ENCODE assay signal across 19 cellular contexts in genomic region chr5:142034994-142035393, GRCh38. TPM values are rescaled to one million over a fixed set of nuclear protein-coding genes. Genes with fewer than 3 reads are reported as not detected.
A peak's percentile ranks its signal among the peaks of the same experiment; 100 is the strongest.
DNase-seq lines count a peak whose midpoint lies in the region; ATAC-seq and TF ChIP-seq lines count a peak whose summit lies in the region.
"Had no signal": no experiment of that assay in that cellular context is flagged by ENCODE, and none has a peak within 500 bp of the region (broad histone marks: within the 10 kb centered on the region; RNA-seq: fewer than 3 reads in every experiment).

No MANE protein-coding gene starts in this region.

- POLR2A ChIA-PET in CD4-positive, alpha-beta T cell (lab: Charles Lee): interaction anchor here (1.0 to 2.3 kb wide), 11 partner anchors 10 to 112 kb away, joined by 3 to 20 read pairs (median 4); partner anchors contain the start of gene DELE1
- POLR2A ChIA-PET in activated CD8-positive, alpha-beta T cell treated with anti-CD3 and anti-CD28 coated beads for 36 hours (lab: Charles Lee): interaction anchor here (1.5 kb wide), 1 partner anchor 10 kb away, joined by 3 read pairs; no protein-coding TSS in a partner anchor
- POLR2A ChIA-PET in naive thymus-derived CD4-positive, alpha-beta T cell (lab: Charles Lee): interaction anchor here (0.7 to 2.7 kb wide), 7 partner anchors 10 to 73 kb away, joined by 3 to 16 read pairs (median 7); partner anchors contain the start of genes GNPDA1 and NDFIP1

- ATAC-seq in CD4-positive, alpha-beta T cell (ENCODE audit: poor library complexity): peak; percentile 58
- ATAC-seq in activated CD8-positive, alpha-beta T cell treated with anti-CD3 and anti-CD28 coated beads for 36 hours: no peak
- ATAC-seq in naive thymus-derived CD4-positive, alpha-beta T cell: no peak
- ATAC-seq: Panc1 had no signal

- no peak overlapping the region for H3K4me3 ChIP-seq in naive thymus-derived CD4-positive, alpha-beta T cell (ENCODE audit: low read length)
- H3K4me3 ChIP-seq: GM23248 had no signal

- peaks cover 0 to 20% of the 10 kb centered on the region in 2 donors for H3K4me1 ChIP-seq in naive thymus-derived CD4-positive, alpha-beta T cell (ENCODE audit: control insufficient read depth in 2 of 2, insufficient read depth in 2 of 2, low read length in 2 of 2)

- H3K27ac ChIP-seq in CD4-positive, alpha-beta T cell (ENCODE audit: low read depth, low read length): no peak overlapping the region
- H3K27ac ChIP-seq in naive thymus-derived CD4-positive, alpha-beta T cell (ENCODE audit: low read depth, low read length): peak overlapping the region; percentile 29
- H3K27ac ChIP-seq: GM23248 had no signal

- peak overlapping the region; percentile 39 for H3K27ac Mint-ChIP-seq in T-helper 2 cell treated with Interferon-gamma antibody and Interleukin-4, amounts not matched to agents 5 μg/mL and 100 μg/mL, for 36 hours
- peak overlapping the region; percentile 27 for H3K27ac Mint-ChIP-seq in CD4-positive, alpha-beta T cell
- peak overlapping the region; percentile 50 for H3K27ac Mint-ChIP-seq in activated CD8-positive, alpha-beta T cell treated with anti-CD3 and anti-CD28 coated beads for 36 hours
- peak overlapping the region; percentile 19 to 83 (median 67) for H3K27ac Mint-ChIP-seq in naive thymus-derived CD4-positive, alpha-beta T cell
- H3K27ac Mint-ChIP-seq: B cell had no signal

- DNase-seq in T-helper 2 cell treated with Interferon-gamma antibody and Interleukin-4, amounts not matched to agents 5 μg/mL and 100 μg/mL, for 36 hours (ENCODE audit: low spot score): no peak
- DNase-seq in T-helper 2 cell (no peak), NCI-H748 (lab: John Stamatoyannopoulos, UW; ENCODE audit: unreplicated experiment) (no peak), AG08396 (ENCODE audit: low spot score) (no peak)
- DNase-seq in CD4-positive, alpha-beta T cell: peak in 2 of 10 experiments; percentile 4 to 20
- DNase-seq in activated CD8-positive, alpha-beta T cell treated with anti-CD3 and anti-CD28 coated beads for 36 hours: no peak
- peak in 5 of 9 donors; percentile 18 to 35 (median 24) for DNase-seq in naive thymus-derived CD4-positive, alpha-beta T cell
- DNase-seq in stimulated activated CD4-positive, alpha-beta T cell treated with anti-CD3 and anti-CD28 coated beads, Interleukin-2, amount 100 ng/mL, for 24 hours: no peak
- DNase-seq: 8988T, GM23248, HCEC 1CT, IMR-90, NCI-H1048, NCI-H1436, NCI-H2029, NCI-H345, NCI-H69 had no signal

- peaks cover 6% of the 10 kb centered on the region for H3K4me1 Mint-ChIP-seq in T-helper 2 cell treated with Interferon-gamma antibody and Interleukin-4, amounts not matched to agents 5 μg/mL and 100 μg/mL, for 36 hours (ENCODE audit: low read depth)
- peaks cover 21% of the 10 kb centered on the region for H3K4me1 Mint-ChIP-seq in CD4-positive, alpha-beta T cell (ENCODE audit: low read depth)
- peaks cover 21% of the 10 kb centered on the region for H3K4me1 Mint-ChIP-seq in activated CD8-positive, alpha-beta T cell treated with anti-CD3 and anti-CD28 coated beads for 36 hours (ENCODE audit: low read depth)
- peaks cover 8 to 32% (median 22%) of the 10 kb centered on the region in 7 donors for H3K4me1 Mint-ChIP-seq in naive thymus-derived CD4-positive, alpha-beta T cell
- H3K4me1 Mint-ChIP-seq: B cell had no signal

- H3K9me3 ChIP-seq in CD4-positive, alpha-beta T cell (ENCODE audit: control insufficient read depth, low read length): no peaks in the 10 kb centered on the region
- no peaks in the 10 kb centered on the region for H3K9me3 ChIP-seq in naive thymus-derived CD4-positive, alpha-beta T cell (ENCODE audit: control insufficient read depth in 2 of 3, low read length in 3 of 3)

- no peaks in the 10 kb centered on the region for H3K9me3 Mint-ChIP-seq in T-helper 2 cell treated with Interferon-gamma antibody and Interleukin-4, amounts not matched to agents 5 μg/mL and 100 μg/mL, for 36 hours
- no peaks in the 10 kb centered on the region for H3K9me3 Mint-ChIP-seq in CD4-positive, alpha-beta T cell
- H3K9me3 Mint-ChIP-seq in activated CD8-positive, alpha-beta T cell treated with anti-CD3 and anti-CD28 coated beads for 36 hours: peaks cover 3% of the 10 kb centered on the region
- peaks cover 0 to 2% (median 0%) of the 10 kb centered on the region in 11 donors for H3K9me3 Mint-ChIP-seq in naive thymus-derived CD4-positive, alpha-beta T cell

- H3K27me3 Mint-ChIP-seq in T-helper 2 cell treated with Interferon-gamma antibody and Interleukin-4, amounts not matched to agents 5 μg/mL and 100 μg/mL, for 36 hours (ENCODE audit: low read depth): no peaks in the 10 kb centered on the region
- no peaks in the 10 kb centered on the region for H3K27me3 Mint-ChIP-seq in CD4-positive, alpha-beta T cell
- H3K27me3 Mint-ChIP-seq in activated CD8-positive, alpha-beta T cell treated with anti-CD3 and anti-CD28 coated beads for 36 hours: no peaks in the 10 kb centered on the region
- H3K27me3 Mint-ChIP-seq in naive thymus-derived CD4-positive, alpha-beta T cell: no peaks in the 10 kb centered on the region

- intact Hi-C loops in CD4-positive, alpha-beta T cell (cut with DNase I, micrococcal nuclease): loop anchor here in 1 of 2 experiments (5.0 kb wide), 1 partner anchor 37 kb away; no protein-coding TSS in a partner anchor
- intact Hi-C loops in activated CD8-positive, alpha-beta T cell treated with anti-CD3 and anti-CD28 coated beads for 36 hours (cut with micrococcal nuclease): no loop called here
- intact Hi-C loops in naive thymus-derived CD4-positive, alpha-beta T cell (cut with micrococcal nuclease): loop anchor here in 1 of 2 donors (2.0 kb wide), 1 partner anchor 60 kb away; no protein-coding TSS in a partner anchor

- H3K36me3 ChIP-seq in naive thymus-derived CD4-positive, alpha-beta T cell (ENCODE audit: control insufficient read depth in 2 of 3, insufficient read depth in 3 of 3, low read length in 3 of 3): no peaks in the 10 kb centered on the region

- TF ChIP-seq CTCF in CD4-positive, alpha-beta T cell (IDR thresholded peaks at IDR 0.05): no peak
- no peak for TF ChIP-seq CTCF in activated CD8-positive, alpha-beta T cell treated with anti-CD3 and anti-CD28 coated beads for 36 hours (IDR thresholded peaks at IDR 0.05)

- CTCF ChIA-PET in CD4-positive, alpha-beta T cell (lab: Charles Lee): interaction anchor here (1.1 kb wide), 1 partner anchor 18 kb away, joined by 3 read pairs; no protein-coding TSS in a partner anchor
- CTCF ChIA-PET in activated CD8-positive, alpha-beta T cell treated with anti-CD3 and anti-CD28 coated beads for 36 hours (lab: Charles Lee): interaction anchor here (0.6 to 1.0 kb wide), 2 partner anchors 19 to 153 kb away, joined by 3 read pairs; no protein-coding TSS in a partner anchor
- CTCF ChIA-PET in naive thymus-derived CD4-positive, alpha-beta T cell (lab: Charles Lee): interaction anchor here (0.6 to 1.3 kb wide), 5 partner anchors 9 to 110 kb away, joined by 3 to 5 read pairs (median 3); no protein-coding TSS in a partner anchor

- no peaks in the 10 kb centered on the region for H3K36me3 Mint-ChIP-seq in T-helper 2 cell treated with Interferon-gamma antibody and Interleukin-4, amounts not matched to agents 5 μg/mL and 100 μg/mL, for 36 hours (ENCODE audit: low read depth)
- no peaks in the 10 kb centered on the region for H3K36me3 Mint-ChIP-seq in CD4-positive, alpha-beta T cell (ENCODE audit: low read depth)
- H3K36me3 Mint-ChIP-seq in activated CD8-positive, alpha-beta T cell treated with anti-CD3 and anti-CD28 coated beads for 36 hours (ENCODE audit: low read depth): peaks cover 2% of the 10 kb centered on the region
- peaks cover 0 to 10% (median 0%) of the 10 kb centered on the region in 5 donors for H3K36me3 Mint-ChIP-seq in naive thymus-derived CD4-positive, alpha-beta T cell

- no peaks in the 10 kb centered on the region for H3K27me3 ChIP-seq in CD4-positive, alpha-beta T cell (ENCODE audit: control insufficient read depth, insufficient read depth, low read length)
- H3K27me3 ChIP-seq in naive thymus-derived CD4-positive, alpha-beta T cell (ENCODE audit: control insufficient read depth in 2 of 2, insufficient read depth in 2 of 2, low read length in 2 of 2): no peaks in the 10 kb centered on the region

- H3K4me3 Mint-ChIP-seq in T-helper 2 cell treated with Interferon-gamma antibody and Interleukin-4, amounts not matched to agents 5 μg/mL and 100 μg/mL, for 36 hours: no peak overlapping the region
- no peak overlapping the region for H3K4me3 Mint-ChIP-seq in CD4-positive, alpha-beta T cell
- H3K4me3 Mint-ChIP-seq in activated CD8-positive, alpha-beta T cell treated with anti-CD3 and anti-CD28 coated beads for 36 hours: no peak overlapping the region
- H3K4me3 Mint-ChIP-seq in naive thymus-derived CD4-positive, alpha-beta T cell: peak overlapping the region; percentile 3 to 69 (median 43)
- H3K4me3 Mint-ChIP-seq: B cell had no signal

RNA-seq across cellular contexts. Expression of gene GNPDA1, which starts 22.2 kb away (rescaled TPM):
- total RNA-seq in CD4-positive, alpha-beta T cell: 1 to 10 TPM; 5.8 to 6.6 TPM
- 10 to 100 TPM; 82.4 to 88.3 TPM for total RNA-seq in activated CD8-positive, alpha-beta T cell treated with anti-CD3 and anti-CD28 coated beads for 36 hours
- 10 to 100 TPM; 13.3 to 60.4 (median 26.4) TPM for total RNA-seq in naive thymus-derived CD4-positive, alpha-beta T cell
- polyA plus RNA-seq in naive thymus-derived CD4-positive, alpha-beta T cell: 10 to 100 TPM; 37.9 to 47.7 TPM

Comparison
In these comparisons a context has a peak if more than half of its experiments do, and no peak if none do; other contexts are left out.
1. DNase-seq: peak in naive thymus-derived CD4-positive, alpha-beta T cell (5 of 9); none in T-helper 2 cell treated with Interferon-gamma antibody and Interleukin-4, amounts not matched to agents 5 μg/mL and 100 μg/mL, for 36 hours (single experiment), T-helper 2 cell (0 of 5), activated CD8-positive, alpha-beta T cell treated with anti-CD3 and anti-CD28 coated beads for 36 hours (single experiment), NCI-H748 (single experiment), AG08396 (single experiment) and stimulated activated CD4-positive, alpha-beta T cell treated with anti-CD3 and anti-CD28 coated beads, Interleukin-2, amount 100 ng/mL, for 24 hours (0 of 2).
2. H3K4me3 Mint-ChIP-seq: peak in naive thymus-derived CD4-positive, alpha-beta T cell (10 of 10); none in T-helper 2 cell treated with Interferon-gamma antibody and Interleukin-4, amounts not matched to agents 5 μg/mL and 100 μg/mL, for 36 hours (single experiment), CD4-positive, alpha-beta T cell (single experiment) and activated CD8-positive, alpha-beta T cell treated with anti-CD3 and anti-CD28 coated beads for 36 hours (single experiment).
3. Peak in every context shown above with its lines, with median percentiles within 50 percentile points of each other: H3K27ac Mint-ChIP-seq.